1 cellular context compared by ENCODE assay signal in the genomic region with DNA sequence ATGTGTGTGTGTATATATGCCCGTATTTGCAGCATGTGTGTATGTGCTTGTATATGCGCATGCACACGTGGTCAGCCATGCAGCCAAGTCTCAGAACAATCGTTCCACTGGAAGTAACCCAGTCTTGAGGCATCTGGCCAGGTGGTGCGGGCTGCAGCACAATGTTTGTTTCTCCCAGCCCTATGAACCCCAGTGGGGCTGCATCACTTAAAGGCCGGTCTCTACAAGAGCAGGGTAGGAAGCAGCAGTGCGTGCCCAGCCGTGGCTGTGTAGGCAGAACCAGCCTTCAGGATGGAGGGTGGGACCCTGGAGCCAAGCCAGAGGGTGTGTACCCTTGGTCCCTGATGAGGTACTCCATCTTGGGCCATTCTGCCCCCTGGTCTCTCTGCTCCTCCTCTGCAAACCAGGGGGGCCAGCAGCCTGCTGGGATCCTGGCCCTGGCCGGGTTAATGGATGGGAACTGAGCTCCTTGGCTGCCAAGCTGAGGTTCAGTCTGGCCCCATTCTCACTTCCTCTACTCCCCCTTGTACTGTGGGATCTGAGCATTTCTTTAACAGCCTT.
TF ChIP-seq lines count a peak whose summit lies in the region.

No MANE protein-coding gene starts in this region.

TF ChIP-seq in GM12878, 131 proteins besides CTCF, POLR2A, EP300 and RAD21 (continued from another document):
- TF ChIP-seq, protein P1, sequence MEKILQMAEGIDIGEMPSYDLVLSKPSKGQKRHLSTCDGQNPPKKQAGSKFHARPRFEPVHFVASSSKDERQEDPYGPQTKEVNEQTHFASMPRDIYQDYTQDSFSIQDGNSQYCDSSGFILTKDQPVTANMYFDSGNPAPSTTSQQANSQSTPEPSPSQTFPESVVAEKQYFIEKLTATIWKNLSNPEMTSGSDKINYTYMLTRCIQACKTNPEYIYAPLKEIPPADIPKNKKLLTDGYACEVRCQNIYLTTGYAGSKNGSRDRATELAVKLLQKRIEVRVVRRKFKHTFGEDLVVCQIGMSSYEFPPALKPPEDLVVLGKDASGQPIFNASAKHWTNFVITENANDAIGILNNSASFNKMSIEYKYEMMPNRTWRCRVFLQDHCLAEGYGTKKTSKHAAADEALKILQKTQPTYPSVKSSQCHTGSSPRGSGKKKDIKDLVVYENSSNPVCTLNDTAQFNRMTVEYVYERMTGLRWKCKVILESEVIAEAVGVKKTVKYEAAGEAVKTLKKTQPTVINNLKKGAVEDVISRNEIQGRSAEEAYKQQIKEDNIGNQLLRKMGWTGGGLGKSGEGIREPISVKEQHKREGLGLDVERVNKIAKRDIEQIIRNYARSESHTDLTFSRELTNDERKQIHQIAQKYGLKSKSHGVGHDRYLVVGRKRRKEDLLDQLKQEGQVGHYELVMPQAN (conservative IDR thresholded peaks at IDR 0.05), result no peak
- TF ChIP-seq, protein P2, sequence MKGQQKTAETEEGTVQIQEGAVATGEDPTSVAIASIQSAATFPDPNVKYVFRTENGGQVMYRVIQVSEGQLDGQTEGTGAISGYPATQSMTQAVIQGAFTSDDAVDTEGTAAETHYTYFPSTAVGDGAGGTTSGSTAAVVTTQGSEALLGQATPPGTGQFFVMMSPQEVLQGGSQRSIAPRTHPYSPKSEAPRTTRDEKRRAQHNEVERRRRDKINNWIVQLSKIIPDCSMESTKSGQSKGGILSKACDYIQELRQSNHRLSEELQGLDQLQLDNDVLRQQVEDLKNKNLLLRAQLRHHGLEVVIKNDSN (IDR thresholded peaks at IDR 0.05; ENCODE audit: borderline replicate concordance, extremely low read length, insufficient read depth, low read depth, low read length), result peak; percentile 15
- TF ChIP-seq, protein P3, sequence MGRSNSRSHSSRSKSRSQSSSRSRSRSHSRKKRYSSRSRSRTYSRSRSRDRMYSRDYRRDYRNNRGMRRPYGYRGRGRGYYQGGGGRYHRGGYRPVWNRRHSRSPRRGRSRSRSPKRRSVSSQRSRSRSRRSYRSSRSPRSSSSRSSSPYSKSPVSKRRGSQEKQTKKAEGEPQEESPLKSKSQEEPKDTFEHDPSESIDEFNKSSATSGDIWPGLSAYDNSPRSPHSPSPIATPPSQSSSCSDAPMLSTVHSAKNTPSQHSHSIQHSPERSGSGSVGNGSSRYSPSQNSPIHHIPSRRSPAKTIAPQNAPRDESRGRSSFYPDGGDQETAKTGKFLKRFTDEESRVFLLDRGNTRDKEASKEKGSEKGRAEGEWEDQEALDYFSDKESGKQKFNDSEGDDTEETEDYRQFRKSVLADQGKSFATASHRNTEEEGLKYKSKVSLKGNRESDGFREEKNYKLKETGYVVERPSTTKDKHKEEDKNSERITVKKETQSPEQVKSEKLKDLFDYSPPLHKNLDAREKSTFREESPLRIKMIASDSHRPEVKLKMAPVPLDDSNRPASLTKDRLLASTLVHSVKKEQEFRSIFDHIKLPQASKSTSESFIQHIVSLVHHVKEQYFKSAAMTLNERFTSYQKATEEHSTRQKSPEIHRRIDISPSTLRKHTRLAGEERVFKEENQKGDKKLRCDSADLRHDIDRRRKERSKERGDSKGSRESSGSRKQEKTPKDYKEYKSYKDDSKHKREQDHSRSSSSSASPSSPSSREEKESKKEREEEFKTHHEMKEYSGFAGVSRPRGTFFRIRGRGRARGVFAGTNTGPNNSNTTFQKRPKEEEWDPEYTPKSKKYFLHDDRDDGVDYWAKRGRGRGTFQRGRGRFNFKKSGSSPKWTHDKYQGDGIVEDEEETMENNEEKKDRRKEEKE (IDR thresholded peaks at IDR 0.05), result no peak
- TF ChIP-seq, protein P4, sequence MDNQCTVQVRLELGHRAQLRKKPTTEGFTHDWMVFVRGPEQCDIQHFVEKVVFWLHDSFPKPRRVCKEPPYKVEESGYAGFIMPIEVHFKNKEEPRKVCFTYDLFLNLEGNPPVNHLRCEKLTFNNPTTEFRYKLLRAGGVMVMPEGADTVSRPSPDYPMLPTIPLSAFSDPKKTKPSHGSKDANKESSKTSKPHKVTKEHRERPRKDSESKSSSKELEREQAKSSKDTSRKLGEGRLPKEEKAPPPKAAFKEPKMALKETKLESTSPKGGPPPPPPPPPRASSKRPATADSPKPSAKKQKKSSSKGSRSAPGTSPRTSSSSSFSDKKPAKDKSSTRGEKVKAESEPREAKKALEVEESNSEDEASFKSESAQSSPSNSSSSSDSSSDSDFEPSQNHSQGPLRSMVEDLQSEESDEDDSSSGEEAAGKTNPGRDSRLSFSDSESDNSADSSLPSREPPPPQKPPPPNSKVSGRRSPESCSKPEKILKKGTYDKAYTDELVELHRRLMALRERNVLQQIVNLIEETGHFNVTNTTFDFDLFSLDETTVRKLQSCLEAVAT (IDR thresholded peaks at IDR 0.05), result no peak
- TF ChIP-seq RAD51 (IDR thresholded peaks at IDR 0.05), result peak; percentile 31; the same call in 1 of the 2 replicates
- TF ChIP-seq WRNIP1 (IDR thresholded peaks at IDR 0.05; ENCODE audit: borderline replicate concordance, low read depth, low read length), result 0 out of 2 replicates have a peak, but pooled peaks have one; percentile 44
- TF ChIP-seq YY1 (IDR thresholded peaks at IDR 0.05; ENCODE audit: low read depth, low read length), result 0 out of 2 replicates have a peak, but pooled peaks have one; percentile 6
- TF ChIP-seq MYC (IDR thresholded peaks at IDR 0.05; ENCODE audit: insufficient read depth, insufficient read length, insufficient replicate concordance, low read length, severe bottlenecking), result peak; percentile 30
- no peak for TF ChIP-seq BACH1 (IDR thresholded peaks at IDR 0.05; ENCODE audit: borderline replicate concordance)
- TF ChIP-seq NBN (IDR thresholded peaks at IDR 0.05), result no peak
- TF ChIP-seq SIN3A (IDR thresholded peaks at IDR 0.05; ENCODE audit: low read depth, low read length), result 0 out of 2 replicates have a peak, but pooled peaks have one; percentile 22
- no peak for TF ChIP-seq NFYA (IDR thresholded peaks at IDR 0.05; ENCODE audit: borderline replicate concordance, low read depth, low read length)
- TF ChIP-seq, protein P5, sequence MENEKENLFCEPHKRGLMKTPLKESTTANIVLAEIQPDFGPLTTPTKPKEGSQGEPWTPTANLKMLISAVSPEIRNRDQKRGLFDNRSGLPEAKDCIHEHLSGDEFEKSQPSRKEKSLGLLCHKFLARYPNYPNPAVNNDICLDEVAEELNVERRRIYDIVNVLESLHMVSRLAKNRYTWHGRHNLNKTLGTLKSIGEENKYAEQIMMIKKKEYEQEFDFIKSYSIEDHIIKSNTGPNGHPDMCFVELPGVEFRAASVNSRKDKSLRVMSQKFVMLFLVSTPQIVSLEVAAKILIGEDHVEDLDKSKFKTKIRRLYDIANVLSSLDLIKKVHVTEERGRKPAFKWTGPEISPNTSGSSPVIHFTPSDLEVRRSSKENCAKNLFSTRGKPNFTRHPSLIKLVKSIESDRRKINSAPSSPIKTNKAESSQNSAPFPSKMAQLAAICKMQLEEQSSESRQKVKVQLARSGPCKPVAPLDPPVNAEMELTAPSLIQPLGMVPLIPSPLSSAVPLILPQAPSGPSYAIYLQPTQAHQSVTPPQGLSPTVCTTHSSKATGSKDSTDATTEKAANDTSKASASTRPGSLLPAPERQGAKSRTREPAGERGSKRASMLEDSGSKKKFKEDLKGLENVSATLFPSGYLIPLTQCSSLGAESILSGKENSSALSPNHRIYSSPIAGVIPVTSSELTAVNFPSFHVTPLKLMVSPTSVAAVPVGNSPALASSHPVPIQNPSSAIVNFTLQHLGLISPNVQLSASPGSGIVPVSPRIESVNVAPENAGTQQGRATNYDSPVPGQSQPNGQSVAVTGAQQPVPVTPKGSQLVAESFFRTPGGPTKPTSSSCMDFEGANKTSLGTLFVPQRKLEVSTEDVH (IDR thresholded peaks at IDR 0.05; ENCODE audit: low read depth, partially characterized antibody), result no peak
- TF ChIP-seq PAX5 (IDR thresholded peaks at IDR 0.05; ENCODE audit: borderline replicate concordance, low read depth, low read length), result peak; percentile 69; the same call in 1 of the 2 replicates
- peak; percentile 33; the same call in 1 of the 2 replicates for TF ChIP-seq POLR2AphosphoS5 (IDR thresholded peaks at IDR 0.05; ENCODE audit: low read length)
- peak; percentile 92 for TF ChIP-seq SPI1 (IDR thresholded peaks at IDR 0.05; ENCODE audit: borderline replicate concordance, insufficient read depth, low read depth, low read length)
